10 cellular contexts compared by ENCODE assay signal in genomic region chr6:133286765-133287164, GRCh38. TPM values are rescaled to one million over a fixed set of nuclear protein-coding genes. Genes with fewer than 3 reads are reported as not detected.
DNase-seq lines count a peak whose midpoint lies in the region; ATAC-seq and TF ChIP-seq lines count a peak whose summit lies in the region.
"Had no signal": no experiment of that assay in that cellular context is flagged by ENCODE, and none has a peak within 500 bp of the region (broad histone marks: within the 10 kb centered on the region; RNA-seq: fewer than 3 reads in every experiment).

No MANE protein-coding gene starts in this region.

- TF ChIP-seq POLR2A in tibial nerve (IDR thresholded peaks at IDR 0.05) = no peak

- H3K27me3 ChIP-seq in DND-41 (ENCODE audit: insufficient read depth, low read length, poor library complexity) = no peaks in the 10 kb centered on the region
- H3K27me3 ChIP-seq in liver (ENCODE audit: control insufficient read depth in 4 of 4, insufficient read depth in 4 of 4, low read length in 3 of 4) = no peaks in the 10 kb centered on the region
- H3K27me3 ChIP-seq in tibial nerve = no peaks in the 10 kb centered on the region
- H3K27me3 ChIP-seq: ascending aorta had no signal

- H3K9ac ChIP-seq in DND-41 (ENCODE audit: low read depth, low read length) = no peak overlapping the region
- H3K9ac ChIP-seq in liver (ENCODE audit: low read depth in 1 of 2, low read length in 2 of 2) = no peak overlapping the region

- H4K20me1 ChIP-seq in DND-41 (ENCODE audit: insufficient read depth, low read length) = no peaks in the 10 kb centered on the region

- H3K4me3 ChIP-seq in DND-41 (ENCODE audit: low read depth in 1 of 2, low read length in 2 of 2) (no peak overlapping the region), HFF-Myc (replicated peaks; ENCODE audit: low read depth, low read length) (no peak overlapping the region), liver (ENCODE audit: low read depth in 1 of 3, low read length in 3 of 3) (no peak overlapping the region), tibial nerve (no peak overlapping the region)
- H3K4me3 ChIP-seq: ascending aorta had no signal

- no peak for DNase-seq in DND-41
- no peak for DNase-seq in HFF-Myc (ENCODE audit: extremely low read depth, low read depth)
- no peak for DNase-seq in stimulated activated CD4-positive, alpha-beta T cell treated with anti-CD3 and anti-CD28 coated beads, Interleukin-4, amount 100 ng/mL, for 4 hours
- DNase-seq in tibial nerve (ENCODE audit: low spot score in 2 of 2) = no peak
- DNase-seq: stimulated activated CD8-positive, alpha-beta memory T cell treated with anti-CD3 and anti-CD28 coated beads, Interleukin-4, amount 100 ng/mL, for 48 hours had no signal

- H3K9me3 ChIP-seq in DND-41 (ENCODE audit: insufficient read depth, low read length, severe bottlenecking) = no peaks in the 10 kb centered on the region
- no peaks in the 10 kb centered on the region for H3K9me3 ChIP-seq in liver (ENCODE audit: control insufficient read depth in 4 of 4, low read length in 3 of 4)
- H3K9me3 ChIP-seq in tibial nerve = no peaks in the 10 kb centered on the region
- H3K9me3 ChIP-seq: ascending aorta had no signal

- no peak for TF ChIP-seq EP300 in tibial nerve (IDR thresholded peaks at IDR 0.05)

- H2AFZ ChIP-seq in DND-41 (ENCODE audit: low read depth, low read length) = no peak overlapping the region

- H3K4me1 ChIP-seq in DND-41 (ENCODE audit: insufficient read depth, low read length) (no peaks in the 10 kb centered on the region), liver (ENCODE audit: control insufficient read depth in 4 of 4, insufficient read depth in 4 of 4, low read length in 3 of 4) (peaks cover 0 to 5% (median 0%) of the 10 kb centered on the region in 4 donors), tibial nerve (peaks cover 0 to 21% (median 0%) of the 10 kb centered on the region in 4 donors)
- H3K4me1 ChIP-seq: ascending aorta had no signal

- 42% methylated on average over 1 of the region's 1 CpG for WGBS in liver
- 0 to 18% methylated on average over 1 of the region's 1 CpG for WGBS in tibial nerve, 2 donors

- no peaks in the 10 kb centered on the region for H3K79me2 ChIP-seq in DND-41 (ENCODE audit: insufficient read depth, low read length)

- peak; percentile 29 for TF ChIP-seq CTCF in DND-41 (IDR thresholded peaks at IDR 0.05; ENCODE audit: borderline replicate concordance, extremely low read depth, low read length, poor library complexity, severe bottlenecking)
- TF ChIP-seq CTCF in HFF-Myc (IDR thresholded peaks at IDR 0.05; ENCODE audit: low read depth, low read length, missing control alignments) = peak; percentile 29
- peak; percentile 56 for TF ChIP-seq CTCF in VCaP (conservative IDR thresholded peaks at IDR 0.05)
- peak; percentile 52 for TF ChIP-seq CTCF in liver (IDR thresholded peaks at IDR 0.05; ENCODE audit: low read depth, low read length, missing input control)
- no peak for TF ChIP-seq CTCF in tibial nerve (IDR thresholded peaks at IDR 0.05)

- TF ChIP-seq RAD21 in liver (IDR thresholded peaks at IDR 0.05) = peak; percentile 73 to 80

- ATAC-seq in DND-41 (ENCODE audit: insufficient read depth, low read depth) (no peak), GM19397 (IDR thresholded peaks at IDR 0.05; ENCODE audit: unreplicated experiment) (no peak), GM18873 (IDR thresholded peaks at IDR 0.05; ENCODE audit: low FRiP score, unreplicated experiment) (no peak)

- no peaks in the 10 kb centered on the region for H3K36me3 ChIP-seq in DND-41 (ENCODE audit: insufficient read depth, low read length)
- no peaks in the 10 kb centered on the region for H3K36me3 ChIP-seq in liver (ENCODE audit: control insufficient read depth in 4 of 4, insufficient read depth in 3 of 4, low read depth in 1 of 4, low read length in 3 of 4)
- no peaks in the 10 kb centered on the region for H3K36me3 ChIP-seq in tibial nerve
- H3K36me3 ChIP-seq: ascending aorta had no signal

- no peak overlapping the region for H3K4me2 ChIP-seq in DND-41 (ENCODE audit: insufficient read depth, low read length)

- H3K27ac ChIP-seq in DND-41 (ENCODE audit: low read length) (no peak overlapping the region), VCaP (no peak overlapping the region), liver (ENCODE audit: low read depth in 1 of 2, low read length in 2 of 2) (no peak overlapping the region), tibial nerve (no peak overlapping the region)
- H3K27ac ChIP-seq: ascending aorta had no signal

TF ChIP-seq in liver, 16 proteins besides CTCF, POLR2A, EP300 and RAD21:
- no peak for TF ChIP-seq EGR1 (IDR thresholded peaks at IDR 0.05; ENCODE audit: low read depth in 2 of 2)
- TF ChIP-seq HNF4A (conservative IDR thresholded peaks at IDR 0.05) = no peak
- TF ChIP-seq YY1 (IDR thresholded peaks at IDR 0.05) = no peak
- TF ChIP-seq MAX (IDR thresholded peaks at IDR 0.05) = no peak
- TF ChIP-seq, protein P1, sequence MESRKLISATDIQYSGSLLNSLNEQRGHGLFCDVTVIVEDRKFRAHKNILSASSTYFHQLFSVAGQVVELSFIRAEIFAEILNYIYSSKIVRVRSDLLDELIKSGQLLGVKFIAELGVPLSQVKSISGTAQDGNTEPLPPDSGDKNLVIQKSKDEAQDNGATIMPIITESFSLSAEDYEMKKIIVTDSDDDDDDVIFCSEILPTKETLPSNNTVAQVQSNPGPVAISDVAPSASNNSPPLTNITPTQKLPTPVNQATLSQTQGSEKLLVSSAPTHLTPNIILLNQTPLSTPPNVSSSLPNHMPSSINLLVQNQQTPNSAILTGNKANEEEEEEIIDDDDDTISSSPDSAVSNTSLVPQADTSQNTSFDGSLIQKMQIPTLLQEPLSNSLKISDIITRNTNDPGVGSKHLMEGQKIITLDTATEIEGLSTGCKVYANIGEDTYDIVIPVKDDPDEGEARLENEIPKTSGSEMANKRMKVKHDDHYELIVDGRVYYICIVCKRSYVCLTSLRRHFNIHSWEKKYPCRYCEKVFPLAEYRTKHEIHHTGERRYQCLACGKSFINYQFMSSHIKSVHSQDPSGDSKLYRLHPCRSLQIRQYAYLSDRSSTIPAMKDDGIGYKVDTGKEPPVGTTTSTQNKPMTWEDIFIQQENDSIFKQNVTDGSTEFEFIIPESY (IDR thresholded peaks at IDR 0.05) = no peak
- TF ChIP-seq NR2F2 (IDR thresholded peaks at IDR 0.05) = no peak
- no peak for TF ChIP-seq SP1 (IDR thresholded peaks at IDR 0.05)
- TF ChIP-seq HNF4G (IDR thresholded peaks at IDR 0.05) = no peak
- TF ChIP-seq FOXA2 (IDR thresholded peaks at IDR 0.05) = no peak
- TF ChIP-seq GABPA (IDR thresholded peaks at IDR 0.05 in 1 of 2, conservative IDR thresholded peaks at IDR 0.05 in 1 of 2) = no peak
- TF ChIP-seq, protein P2, sequence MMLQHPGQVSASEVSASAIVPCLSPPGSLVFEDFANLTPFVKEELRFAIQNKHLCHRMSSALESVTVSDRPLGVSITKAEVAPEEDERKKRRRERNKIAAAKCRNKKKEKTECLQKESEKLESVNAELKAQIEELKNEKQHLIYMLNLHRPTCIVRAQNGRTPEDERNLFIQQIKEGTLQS (IDR thresholded peaks at IDR 0.05) = no peak
- no peak for TF ChIP-seq JUND (IDR thresholded peaks at IDR 0.05)
- no peak for TF ChIP-seq REST (IDR thresholded peaks at IDR 0.05)
- no peak for TF ChIP-seq TAF1 (conservative IDR thresholded peaks at IDR 0.05)
- TF ChIP-seq RXRA (IDR thresholded peaks at IDR 0.05) = no peak
- no peak for TF ChIP-seq FOXA1 (IDR thresholded peaks at IDR 0.05)

RNA-seq across cellular contexts. Expression of gene EYA4, which starts 45.6 kb away (rescaled TPM):
- total RNA-seq in liver = under 1 TPM in 1 of 2 donors, not detected in 1; 0.50 TPM
- polyA plus RNA-seq in liver = under 1 TPM in 1 of 2 donors, not detected in 1; 0.05 TPM
- total RNA-seq in tibial nerve = 1 to 10 TPM; 1.1 to 6.0 (median 1.8) TPM

Comparison
In these comparisons a context has a peak if more than half of its experiments do, and no peak if none do; other contexts are left out.
1. CTCF ChIP-seq: peak in DND-41 (single experiment), HFF-Myc (single experiment), VCaP (single experiment) and liver (single experiment); none in tibial nerve (0 of 5).